17 cellular contexts compared by ENCODE assay signal in genomic region chr3:66179813-66180212, GRCh38. TPM values are rescaled to one million over a fixed set of nuclear protein-coding genes. Genes with fewer than 3 reads are reported as not detected.
DNase-seq lines count a peak whose midpoint lies in the region; ATAC-seq, FAIRE-seq and TF ChIP-seq lines count a peak whose summit lies in the region.
"Had no signal": no experiment of that assay in that cellular context is flagged by ENCODE, and none has a peak within 500 bp of the region (broad histone marks: within the 10 kb centered on the region; RNA-seq: fewer than 3 reads in every experiment).

No MANE protein-coding gene starts in this region.

- H3K27me3 ChIP-seq in cardiac muscle cell, result no peaks in the 10 kb centered on the region
- no peaks in the 10 kb centered on the region for H3K27me3 ChIP-seq in foreskin keratinocyte
- no peaks in the 10 kb centered on the region for H3K27me3 ChIP-seq in small intestine (ENCODE audit: control insufficient read depth in 2 of 2, insufficient read depth in 2 of 2, low read length in 2 of 2)

- DNase-seq in cardiac muscle cell (ENCODE audit: low read depth in 1 of 2, low spot score in 1 of 2) (peak in 1 of 2 donors; percentile 64), left ventricle myocardium superior (no peak), cardiac fibroblast (ENCODE audit: low read depth in 2 of 2) (peak; percentile 5 to 49), foreskin keratinocyte (peak in 1 of 2 donors; percentile 9), small intestine (peak; percentile 51), NCI-H345 (lab: John Stamatoyannopoulos, UW) (no peak)
- DNase-seq: 8988T, C1 segment of cervical spinal cord, DMS153, Karpas-422, NCI-H1417, NCI-H1930, NCI-H524 treated with DMSO at 0.1 percent for 48 hours had no signal

- peaks cover 4% of the 10 kb centered on the region for H3K27me3 Mint-ChIP-seq in activated T-helper 17 cell treated with anti-CD3 and anti-CD28 coated beads, Interleukin-2, amount 50 U/mL, for 72 hours

- H3K9me3 ChIP-seq in cardiac muscle cell (ENCODE audit: low read depth) (no peaks in the 10 kb centered on the region), small intestine (ENCODE audit: control insufficient read depth, low read depth) (no peaks in the 10 kb centered on the region)
- H3K9me3 ChIP-seq: HAP-1 had no signal

- no peak for FAIRE-seq in small intestine (lab: Jason Lieb, UNC)

- H3K27ac Mint-ChIP-seq in activated T-helper 17 cell treated with anti-CD3 and anti-CD28 coated beads, Interleukin-2, amount 50 U/mL, for 72 hours, result no peak overlapping the region

- no peaks in the 10 kb centered on the region for H3K9me3 Mint-ChIP-seq in activated T-helper 17 cell treated with anti-CD3 and anti-CD28 coated beads, Interleukin-2, amount 50 U/mL, for 72 hours

- H3K4me3 Mint-ChIP-seq in activated T-helper 17 cell treated with anti-CD3 and anti-CD28 coated beads, Interleukin-2, amount 50 U/mL, for 72 hours, result no peak overlapping the region

- H3K36me3 ChIP-seq in cardiac muscle cell, result no peaks in the 10 kb centered on the region
- H3K36me3 ChIP-seq in small intestine (ENCODE audit: control insufficient read depth in 2 of 2, insufficient read depth in 2 of 2, low read length in 2 of 2), result no peaks in the 10 kb centered on the region
- H3K36me3 ChIP-seq: HAP-1 had no signal

- no peak overlapping the region for H3K4me3 ChIP-seq in cardiac muscle cell
- no peak overlapping the region for H3K4me3 ChIP-seq in cardiac fibroblast (replicated peaks in 1 of 2; ENCODE audit: low read depth in 2 of 2, low read length in 2 of 2)
- H3K4me3 ChIP-seq in small intestine (ENCODE audit: low read depth in 1 of 2, low read length in 2 of 2), result no peak overlapping the region
- H3K4me3 ChIP-seq: HAP-1 had no signal

- H3K36me3 Mint-ChIP-seq in activated T-helper 17 cell treated with anti-CD3 and anti-CD28 coated beads, Interleukin-2, amount 50 U/mL, for 72 hours (ENCODE audit: low read depth), result no peaks in the 10 kb centered on the region

- H3K4me1 ChIP-seq in cardiac muscle cell (ENCODE audit: low read depth), result peaks cover 51% of the 10 kb centered on the region
- no peaks in the 10 kb centered on the region for H3K4me1 ChIP-seq in foreskin keratinocyte
- no peaks in the 10 kb centered on the region for H3K4me1 ChIP-seq in small intestine (ENCODE audit: control insufficient read depth in 2 of 2, insufficient read depth in 1 of 2, low read depth in 1 of 2, low read length in 1 of 2)
- H3K4me1 ChIP-seq: HAP-1 had no signal

- intact Hi-C loops in left ventricle myocardium superior (cut with micrococcal nuclease), result no loop called here

- ATAC-seq in left ventricle myocardium superior, result no peak
- ATAC-seq in foreskin keratinocyte, result peak; percentile 40
- ATAC-seq in GM19467 (IDR thresholded peaks at IDR 0.05; ENCODE audit: unreplicated experiment), result no peak
- no peak for ATAC-seq in activated T-helper 17 cell treated with anti-CD3 and anti-CD28 coated beads, Interleukin-2, amount 50 U/mL, for 72 hours (replicated peaks)

- H3K4me1 Mint-ChIP-seq in activated T-helper 17 cell treated with anti-CD3 and anti-CD28 coated beads, Interleukin-2, amount 50 U/mL, for 72 hours, result no peaks in the 10 kb centered on the region

- no peak for TF ChIP-seq CTCF in cardiac muscle cell (IDR thresholded peaks at IDR 0.05; ENCODE audit: low read depth, low read length)
- no peak for TF ChIP-seq CTCF in cardiac fibroblast (IDR thresholded peaks at IDR 0.05; ENCODE audit: low read depth, low read length)
- no peak for TF ChIP-seq CTCF in foreskin keratinocyte (conservative IDR thresholded peaks at IDR 0.05)

- peak overlapping the region; percentile 97 for H3K27ac ChIP-seq in cardiac muscle cell
- no peak overlapping the region for H3K27ac ChIP-seq in foreskin keratinocyte
- no peak overlapping the region for H3K27ac ChIP-seq in small intestine (ENCODE audit: low read depth in 1 of 2, low read length in 1 of 2)
- H3K27ac ChIP-seq: RWPE1 had no signal

- 77 to 84% (median 83%) methylated on average over 2 of the region's 2 CpGs for WGBS in small intestine, 3 donors

RNA-seq across cellular contexts. Expression of gene SLC25A26, which starts 41.0 kb away (rescaled TPM):
- total RNA-seq in cardiac muscle cell (22.2 and 27.2 TPM in 2 replicates), left ventricle myocardium superior (48.4 TPM), foreskin keratinocyte (18.9 and 21.0 TPM in 2 replicates)
- polyA plus RNA-seq in cardiac muscle cell (41.2 and 44.7 TPM in 2 replicates), foreskin keratinocyte (24.2 and 26.6 TPM in 2 replicates), small intestine (10 to 100 TPM; 10.3 to 18.8 (median 17.6) TPM)
- total RNA-seq in activated T-helper 17 cell treated with anti-CD3 and anti-CD28 coated beads, Interleukin-2, amount 50 U/mL, for 72 hours, result 10 to 100 TPM; 27.1 to 32.6 TPM

Comparison
In these comparisons a context has a peak if more than half of its experiments do, and no peak if none do; other contexts are left out.
1. DNase-seq: peak in cardiac fibroblast (2 of 2) and small intestine (single experiment); none in left ventricle myocardium superior (single experiment) and NCI-H345 (single experiment).